9 cellular contexts compared by ENCODE assay signal in genomic region chr10:35334297-35334696, GRCh38. TPM values are rescaled to one million over a fixed set of nuclear protein-coding genes. Genes with fewer than 3 reads are reported as not detected.
DNase-seq lines count a peak whose midpoint lies in the region; ATAC-seq and TF ChIP-seq lines count a peak whose summit lies in the region.
"Had no signal": no experiment of that assay in that cellular context is flagged by ENCODE, and none has a peak within 500 bp of the region (broad histone marks: within the 10 kb centered on the region; RNA-seq: fewer than 3 reads in every experiment).

No MANE protein-coding gene starts in this region.

- POLR2A ChIA-PET in activated CD4-positive, alpha-beta T cell treated with anti-CD3 and anti-CD28 coated beads for 36 hours (lab: Charles Lee), result no interaction called here
- POLR2A ChIA-PET in WTC11 (lab: Charles Lee), result no interaction called here

- H3K9ac ChIP-seq in skeletal muscle tissue (ENCODE audit: low read depth in 1 of 3, low read length in 3 of 3), result no peak overlapping the region

- 75% methylated on average over 1 of the region's 1 CpG for WGBS in esophagus muscularis mucosa

- H3K4me3 Mint-ChIP-seq in activated CD4-positive, alpha-beta T cell treated with anti-CD3 and anti-CD28 coated beads for 36 hours, result peak overlapping the region; percentile 27
- peak overlapping the region; percentile 9 for H3K4me3 Mint-ChIP-seq in WTC11

- H3K4me1 ChIP-seq in esophagus muscularis mucosa, result peaks cover 60 to 87% (median 82%) of the 10 kb centered on the region in 4 donors
- peaks cover 49 to 56% (median 54%) of the 10 kb centered on the region in 3 donors for H3K4me1 ChIP-seq in skeletal muscle tissue (ENCODE audit: control insufficient read depth in 3 of 3, insufficient read depth in 3 of 3, low read length in 3 of 3)

- CTCF ChIA-PET in activated CD4-positive, alpha-beta T cell treated with anti-CD3 and anti-CD28 coated beads for 36 hours (lab: Charles Lee), result no interaction called here
- CTCF ChIA-PET in WTC11 (lab: Charles Lee), result no interaction called here

- no peak for DNase-seq in activated CD4-positive, alpha-beta T cell treated with anti-CD3 and anti-CD28 coated beads for 36 hours
- no peak for DNase-seq in activated CD4-positive, alpha-beta T cell treated with anti-CD3 and anti-CD28 coated beads, Interleukin-2, amount 50 U/mL, for 4 hours
- DNase-seq in WTC11 (ENCODE audit: low spot score) (no peak), esophagus muscularis mucosa (ENCODE audit: extremely low spot score) (no peak), NK-92 (lab: John Stamatoyannopoulos, UW; ENCODE audit: unreplicated experiment) (no peak), H4 (ENCODE audit: low spot score) (no peak)
- DNase-seq: SHP77 had no signal

- H3K4me1 Mint-ChIP-seq in activated CD4-positive, alpha-beta T cell treated with anti-CD3 and anti-CD28 coated beads for 36 hours, result peaks cover 63% of the 10 kb centered on the region
- H3K4me1 Mint-ChIP-seq in WTC11, result peaks cover 40% of the 10 kb centered on the region

- H3K4me3 ChIP-seq in esophagus muscularis mucosa (peak overlapping the region; percentile 5 to 95 (median 93)), skeletal muscle tissue (ENCODE audit: low read length in 3 of 3) (peak overlapping the region in 2 of 3 donors; percentile 22 to 41)

- no peak overlapping the region for H3K27ac ChIP-seq in esophagus muscularis mucosa (replicated peaks in 1 of 4)
- H3K27ac ChIP-seq in skeletal muscle tissue (ENCODE audit: low read depth, low read length), result no peak overlapping the region

- peak overlapping the region; percentile 34 for H3K27ac Mint-ChIP-seq in activated CD4-positive, alpha-beta T cell treated with anti-CD3 and anti-CD28 coated beads for 36 hours
- no peak overlapping the region for H3K27ac Mint-ChIP-seq in WTC11

- peaks cover 19% of the 10 kb centered on the region for H3K36me3 Mint-ChIP-seq in activated CD4-positive, alpha-beta T cell treated with anti-CD3 and anti-CD28 coated beads for 36 hours (ENCODE audit: low read depth)
- H3K36me3 Mint-ChIP-seq in WTC11, result peaks cover 22% of the 10 kb centered on the region

- H3K27me3 Mint-ChIP-seq in activated CD4-positive, alpha-beta T cell treated with anti-CD3 and anti-CD28 coated beads for 36 hours, result no peaks in the 10 kb centered on the region
- peaks cover 4% of the 10 kb centered on the region; the same call in 1 of the 2 replicates for H3K27me3 Mint-ChIP-seq in WTC11 (ENCODE audit: low read depth)

- no peak for TF ChIP-seq EP300 in esophagus muscularis mucosa (IDR thresholded peaks at IDR 0.05)

- no peak for TF ChIP-seq CTCF in WTC11 (IDR thresholded peaks at IDR 0.05)
- no peak for TF ChIP-seq CTCF in esophagus muscularis mucosa (IDR thresholded peaks at IDR 0.05)

- H3K9me3 Mint-ChIP-seq in activated CD4-positive, alpha-beta T cell treated with anti-CD3 and anti-CD28 coated beads for 36 hours (ENCODE audit: low read depth), result no peaks in the 10 kb centered on the region
- peaks cover 9% of the 10 kb centered on the region for H3K9me3 Mint-ChIP-seq in WTC11

- no peak for TF ChIP-seq POLR2A in esophagus muscularis mucosa (IDR thresholded peaks at IDR 0.05; ENCODE audit: low read depth)

- H3K36me3 ChIP-seq in esophagus muscularis mucosa (no peaks in the 10 kb centered on the region), skeletal muscle tissue (ENCODE audit: control insufficient read depth in 3 of 3, insufficient read depth in 3 of 3, low read length in 3 of 3) (peaks cover 0 to 7% (median 0%) of the 10 kb centered on the region in 3 donors)

- H3K27me3 ChIP-seq in esophagus muscularis mucosa (no peaks in the 10 kb centered on the region), skeletal muscle tissue (ENCODE audit: control insufficient read depth in 3 of 3, insufficient read depth in 3 of 3, low read length in 3 of 3) (no peaks in the 10 kb centered on the region)

- intact Hi-C loops in activated CD4-positive, alpha-beta T cell treated with anti-CD3 and anti-CD28 coated beads for 36 hours (cut with DNase I, micrococcal nuclease), result no loop called here
- intact Hi-C loops in esophagus muscularis mucosa (cut with DNase I), result loop anchor here (5.0 to 10.0 kb wide), 3 partner anchors 121 to 228 kb away; partner anchors contain the start of gene CREM

- ATAC-seq in activated CD4-positive, alpha-beta T cell treated with anti-CD3 and anti-CD28 coated beads for 36 hours, result no peak
- no peak for ATAC-seq in WTC11
- ATAC-seq in HG03139 (IDR thresholded peaks at IDR 0.05; ENCODE audit: unreplicated experiment), result no peak

- H3K9me3 ChIP-seq in esophagus muscularis mucosa (no peaks in the 10 kb centered on the region), skeletal muscle tissue (ENCODE audit: control insufficient read depth in 3 of 3, low read length in 3 of 3) (no peaks in the 10 kb centered on the region)

TF ChIP-seq in WTC11, 78 proteins besides CTCF, POLR2A, EP300 and RAD21 (continues in another document):
- TF ChIP-seq MLX (CRISPR knock-in tag; IDR thresholded peaks at IDR 0.05), result no peak
- no peak for TF ChIP-seq SP1 (CRISPR knock-in tag; conservative IDR thresholded peaks at IDR 0.05)
- TF ChIP-seq TCF7 (CRISPR knock-in tag; IDR thresholded peaks at IDR 0.05; ENCODE audit: low read depth), result no peak
- TF ChIP-seq STAT6 (CRISPR knock-in tag; conservative IDR thresholded peaks at IDR 0.05; ENCODE audit: low read depth), result no peak
- no peak for TF ChIP-seq NR1H2 (CRISPR knock-in tag; IDR thresholded peaks at IDR 0.05)
- TF ChIP-seq ZNF121 (CRISPR knock-in tag; IDR thresholded peaks at IDR 0.05), result no peak
- no peak for TF ChIP-seq NFYB (CRISPR knock-in tag; conservative IDR thresholded peaks at IDR 0.05; ENCODE audit: low read depth)
- TF ChIP-seq ELF4 (CRISPR knock-in tag; IDR thresholded peaks at IDR 0.05; ENCODE audit: low read depth), result no peak
- TF ChIP-seq MXD4 (CRISPR knock-in tag; IDR thresholded peaks at IDR 0.05; ENCODE audit: borderline replicate concordance), result no peak
- TF ChIP-seq, protein P1, sequence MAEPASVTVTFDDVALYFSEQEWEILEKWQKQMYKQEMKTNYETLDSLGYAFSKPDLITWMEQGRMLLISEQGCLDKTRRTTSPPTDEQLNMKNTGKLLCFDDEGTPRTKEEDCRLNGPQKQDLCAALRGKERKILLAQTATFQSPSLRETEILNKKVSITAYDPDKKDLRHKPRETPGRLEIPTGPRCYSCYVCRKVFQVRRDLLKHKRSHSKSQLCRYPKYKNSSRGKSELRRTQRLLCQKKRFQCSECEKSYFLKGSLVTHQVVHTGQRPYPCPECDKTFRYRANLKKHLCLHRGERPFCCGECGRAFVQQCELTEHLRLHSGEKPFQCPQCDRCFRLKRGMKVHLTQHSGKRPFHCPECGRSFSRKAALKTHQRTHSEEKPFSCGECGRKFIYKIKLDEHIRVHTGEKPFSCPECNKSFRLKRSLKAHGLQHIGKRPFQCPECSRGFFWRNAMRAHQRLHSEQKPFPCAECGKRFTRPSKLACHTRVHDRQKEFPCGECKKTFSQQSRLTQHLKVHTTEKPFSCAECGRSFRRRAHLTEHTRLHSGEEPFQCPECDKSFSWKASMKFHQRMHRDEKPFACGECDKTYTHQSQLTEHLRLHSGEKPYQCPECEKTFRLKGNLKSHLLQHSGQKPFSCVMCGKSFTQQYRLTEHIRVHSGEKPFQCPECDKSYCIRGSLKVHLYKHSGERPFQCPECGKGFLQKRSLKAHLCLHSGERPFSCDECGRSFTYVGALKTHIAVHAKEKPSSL (CRISPR knock-in tag; conservative IDR thresholded peaks at IDR 0.05), result no peak
- TF ChIP-seq HMGXB4 (CRISPR knock-in tag; IDR thresholded peaks at IDR 0.05), result no peak

RNA-seq across cellular contexts. Expression of gene CCNY, which starts 2.0 kb away (rescaled TPM):
- 10 to 100 TPM; 49.4 to 54.0 TPM for total RNA-seq in activated CD4-positive, alpha-beta T cell treated with anti-CD3 and anti-CD28 coated beads for 36 hours
- 53.3 to 59.1 TPM (median 53.6 TPM) in 3 replicates for total RNA-seq in WTC11 (2021)
- 10 to 100 TPM; 36.6 to 53.5 (median 47.0) TPM for total RNA-seq in esophagus muscularis mucosa
- total RNA-seq in skeletal muscle tissue, result 45.9 TPM
- total RNA-seq in H4 (2014; rRNA removed; shearing (Covaris generic)), result 25.1 and 37.6 TPM in 2 replicates
